Comparison of ENCODE assay signal across 19 cellular contexts in the genomic region with DNA sequence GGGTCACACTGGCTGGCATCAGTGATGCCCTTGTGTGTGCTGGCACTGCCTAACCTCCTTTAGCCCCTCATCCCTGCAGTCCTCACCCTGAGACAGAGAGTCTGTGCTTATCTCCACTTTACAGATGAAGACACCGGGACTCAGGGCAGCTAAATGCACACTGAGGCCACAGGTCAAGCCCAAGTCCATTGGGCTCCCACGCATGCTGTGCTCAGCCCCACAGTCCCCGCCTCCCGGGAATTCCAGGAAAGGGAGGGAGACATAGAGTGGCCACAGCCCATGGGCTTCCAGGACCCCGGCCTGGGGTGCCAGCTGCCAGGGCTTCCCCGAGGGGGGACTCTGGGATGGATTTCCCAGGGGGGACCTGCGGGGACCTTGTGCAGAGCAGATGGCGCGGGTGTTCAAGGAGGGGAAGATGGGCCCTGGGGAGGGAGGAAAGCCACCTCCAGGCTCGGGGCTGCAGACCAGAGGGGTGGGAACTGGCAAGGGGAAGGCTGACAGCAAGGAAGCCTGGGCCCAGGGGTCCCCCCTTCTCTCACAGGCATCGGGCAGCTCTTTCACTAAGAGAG.
DNase-seq lines count a peak whose midpoint lies in the region; ATAC-seq and TF ChIP-seq lines count a peak whose summit lies in the region.
"Had no signal": no experiment of that assay in that cellular context is flagged by ENCODE, and none has a peak within 500 bp of the region (broad histone marks: within the 10 kb centered on the region; RNA-seq: fewer than 3 reads in every experiment).

No MANE protein-coding gene starts in this region.

- H3K27ac ChIP-seq in BLaER1 treated with 17β-estradiol and CSF1 and Interleukin-3, amounts not matched to agents 10 nM and 100 nM: no peak overlapping the region
- H3K27ac ChIP-seq in coronary artery (peak overlapping the region; percentile 37 to 67), osteoblast (ENCODE audit: low read depth, low read length) (no peak overlapping the region), tibial nerve (no peak overlapping the region)
- H3K27ac ChIP-seq: Peyer's patch had no signal

- H4K20me1 ChIP-seq in BLaER1 treated with 17β-estradiol and CSF1 and Interleukin-3, amounts not matched to agents 10 nM and 100 nM: no peaks in the 10 kb centered on the region
- no peaks in the 10 kb centered on the region for H4K20me1 ChIP-seq in osteoblast (ENCODE audit: insufficient read depth, low read length)

- WGBS in tibial nerve, 2 donors: 59 to 70% methylated on average over 11 of the region's 11 CpGs

- no peak for ATAC-seq in HG03025 (IDR thresholded peaks at IDR 0.05; ENCODE audit: low FRiP score, unreplicated experiment)
- ATAC-seq: A549 had no signal

- DNase-seq in NCI-H2171 (lab: John Stamatoyannopoulos, UW) (peak; percentile 78), coronary artery (ENCODE audit: low spot score) (no peak), osteoblast (ENCODE audit: insufficient read length, low spot score, missing footprints) (peak; percentile 60), SIG-M5 (lab: John Stamatoyannopoulos, UW) (no peak), tibial nerve (ENCODE audit: low spot score in 2 of 2) (no peak), posterior vena cava (ENCODE audit: low spot score) (no peak)
- DNase-seq: COR-L47, DMS153, Kasumi-1, MM.1S, NCI-H1105 treated with DMSO at 0.1 percent for 48 hours, NCI-H187, NCI-H446 treated with DMSO at 0.1 percent for 48 hours, Peyer's patch, Right ventricle myocardium superior, SK-N-SH had no signal

- H3K9ac ChIP-seq in BLaER1 treated with 17β-estradiol and CSF1 and Interleukin-3, amounts not matched to agents 10 nM and 100 nM: no peak overlapping the region
- H3K9ac ChIP-seq: SK-N-SH had no signal

- H3K27me3 ChIP-seq in BLaER1 treated with 17β-estradiol and CSF1 and Interleukin-3, amounts not matched to agents 10 nM and 100 nM: 0 out of 22 replicates have a peak, but pooled peaks cover 0 to 6% (median 0%) of the 10 kb centered on the region in 11 experiments
- H3K27me3 ChIP-seq in osteoblast (ENCODE audit: insufficient read depth, low read length) (no peaks in the 10 kb centered on the region), tibial nerve (no peaks in the 10 kb centered on the region)
- H3K27me3 ChIP-seq: Peyer's patch had no signal

- intact Hi-C loops in posterior vena cava (cut with DNase I): no loop called here

- no peak for TF ChIP-seq EP300 in tibial nerve (IDR thresholded peaks at IDR 0.05)

- H2AFZ ChIP-seq in osteoblast (ENCODE audit: low read length): no peak overlapping the region

- H3K4me2 ChIP-seq in BLaER1 treated with 17β-estradiol and CSF1 and Interleukin-3, amounts not matched to agents 10 nM and 100 nM: peak overlapping the region in 9 of 11 experiments; percentile 21 to 65 (median 57); a peak in 17 of 22 replicates
- H3K4me2 ChIP-seq in osteoblast (ENCODE audit: insufficient read depth, low read length): no peak overlapping the region
- H3K4me2 ChIP-seq: A549, SK-N-SH had no signal

- no peak overlapping the region for H3K4me3 ChIP-seq in BLaER1 treated with 17β-estradiol and CSF1 and Interleukin-3, amounts not matched to agents 10 nM and 100 nM
- H3K4me3 ChIP-seq in coronary artery: no peak overlapping the region
- H3K4me3 ChIP-seq in osteoblast (ENCODE audit: insufficient read depth, low read length): no peak overlapping the region
- no peak overlapping the region for H3K4me3 ChIP-seq in tibial nerve
- H3K4me3 ChIP-seq: A549, Peyer's patch had no signal

- H3K79me2 ChIP-seq in osteoblast (ENCODE audit: insufficient read depth, low read length): no peaks in the 10 kb centered on the region

- no peak for TF ChIP-seq CTCF in coronary artery (IDR thresholded peaks at IDR 0.05)
- TF ChIP-seq CTCF in osteoblast (IDR thresholded peaks at IDR 0.05; ENCODE audit: extremely low read depth, low read depth, low read length): no peak
- TF ChIP-seq CTCF in tibial nerve (IDR thresholded peaks at IDR 0.05): no peak

- H3K36me3 ChIP-seq in BLaER1 treated with 17β-estradiol and CSF1 and Interleukin-3, amounts not matched to agents 10 nM and 100 nM: no peaks in the 10 kb centered on the region
- H3K36me3 ChIP-seq in osteoblast (ENCODE audit: insufficient read depth, low read length) (no peaks in the 10 kb centered on the region), tibial nerve (no peaks in the 10 kb centered on the region)
- H3K36me3 ChIP-seq: Peyer's patch had no signal

- no peak for TF ChIP-seq POLR2A in tibial nerve (IDR thresholded peaks at IDR 0.05)

- peaks cover 13 to 41% (median 28%) of the 10 kb centered on the region in 10 experiments for H3K4me1 ChIP-seq in BLaER1 treated with 17β-estradiol and CSF1 and Interleukin-3, amounts not matched to agents 10 nM and 100 nM
- H3K4me1 ChIP-seq in osteoblast (ENCODE audit: insufficient read depth, low read length): no peaks in the 10 kb centered on the region
- H3K4me1 ChIP-seq in tibial nerve: peaks cover 0 to 14% (median 6%) of the 10 kb centered on the region in 4 donors

- H3K9me3 ChIP-seq in BLaER1 treated with 17β-estradiol and CSF1 and Interleukin-3, amounts not matched to agents 10 nM and 100 nM (replicated peaks in 1 of 11): no peaks in the 10 kb centered on the region
- no peaks in the 10 kb centered on the region for H3K9me3 ChIP-seq in osteoblast (ENCODE audit: low read depth, low read length)
- no peaks in the 10 kb centered on the region for H3K9me3 ChIP-seq in tibial nerve
- H3K9me3 ChIP-seq: A549, Peyer's patch, SK-N-SH had no signal

Comparison
In these comparisons a context has a peak if more than half of its experiments do, and no peak if none do; other contexts are left out.
1. H3K27ac ChIP-seq: peak in coronary artery (2 of 2); none in BLaER1 treated with 17β-estradiol and CSF1 and Interleukin-3, amounts not matched to agents 10 nM and 100 nM (0 of 11), osteoblast (single experiment) and tibial nerve (0 of 4).
2. DNase-seq: peak in NCI-H2171 (single experiment) and osteoblast (single experiment); none in coronary artery (single experiment), SIG-M5 (single experiment), tibial nerve (0 of 2) and posterior vena cava (single experiment).